Comparison of ENCODE assay signal across 10 cellular contexts in genomic region chr14:104735830-104736642, GRCh38. TPM values are rescaled to one million over a fixed set of nuclear protein-coding genes. Genes with fewer than 3 reads are reported as not detected.
DNase-seq lines count a peak whose midpoint lies in the region; ATAC-seq and TF ChIP-seq lines count a peak whose summit lies in the region.
"Had no signal": no experiment of that assay in that cellular context is flagged by ENCODE, and none has a peak within 500 bp of the region (broad histone marks: within the 10 kb centered on the region; RNA-seq: fewer than 3 reads in every experiment).

No MANE protein-coding gene starts in this region.

- no peaks in the 10 kb centered on the region for H3K4me1 Mint-ChIP-seq in glutamatergic neuron (ENCODE audit: low read depth, unreplicated experiment)

- H3K27me3 ChIP-seq in heart left ventricle, result no peaks in the 10 kb centered on the region
- H3K27me3 ChIP-seq in psoas muscle (ENCODE audit: insufficient read depth in 3 of 3, low read length in 2 of 3), result no peaks in the 10 kb centered on the region

- WGBS in heart left ventricle, 4 donors, result 25 to 34% (median 28%) methylated on average over 18 to 26 of the region's 26 CpGs
- WGBS in psoas muscle, 3 donors, result 15 to 20% (median 15%) methylated on average over 24 to 26 of the region's 26 CpGs

- H3K4me3 ChIP-seq in heart left ventricle (no peak overlapping the region), psoas muscle (peak overlapping the region; percentile 33)

- H3K36me3 ChIP-seq in heart left ventricle, result peaks cover 0 to 27% (median 16%) of the 10 kb centered on the region in 9 donors
- peaks cover 0 to 37% of the 10 kb centered on the region in 2 donors for H3K36me3 ChIP-seq in psoas muscle (ENCODE audit: insufficient read depth in 1 of 2, low read depth in 1 of 2)

- H3K36me3 Mint-ChIP-seq in glutamatergic neuron (ENCODE audit: unreplicated experiment), result no peaks in the 10 kb centered on the region

- intact Hi-C loops in heart left ventricle (cut with DNase I) (no loop called here), psoas muscle (cut with DNase I) (no loop called here)

- ATAC-seq in heart left ventricle (peak; percentile 72 to 84 (median 74)), psoas muscle (peak; percentile 64 to 81 (median 76)), HG03025 (IDR thresholded peaks at IDR 0.05; ENCODE audit: low FRiP score, unreplicated experiment) (no peak)

- TF ChIP-seq CTCF in heart left ventricle (IDR thresholded peaks at IDR 0.05) (no peak), psoas muscle (IDR thresholded peaks at IDR 0.05) (no peak), glutamatergic neuron (IDR thresholded peaks at IDR 0.05; ENCODE audit: partially characterized antibody, unreplicated experiment) (no peak)

- H3K27ac ChIP-seq in heart left ventricle, result peak overlapping the region; percentile 78 to 95 (median 88)
- H3K27ac ChIP-seq in psoas muscle, result peak overlapping the region; percentile 96

- peak in 1 of 2 donors; percentile 52 for TF ChIP-seq POLR2A in heart left ventricle (IDR thresholded peaks at IDR 0.05)

- no peak overlapping the region for H3K4me3 Mint-ChIP-seq in glutamatergic neuron (ENCODE audit: unreplicated experiment)
- H3K4me3 Mint-ChIP-seq: activated CD4-positive, alpha-beta T cell treated with anti-CD3 and anti-CD28 coated beads, Interleukin-2, amount 10 ng/mL, durations not matched to agents 24 days and 14 days had no signal

- H3K27me3 Mint-ChIP-seq in glutamatergic neuron (ENCODE audit: unreplicated experiment), result peaks cover 5% of the 10 kb centered on the region
- H3K27me3 Mint-ChIP-seq: activated CD4-positive, alpha-beta T cell treated with anti-CD3 and anti-CD28 coated beads, Interleukin-2, amount 10 ng/mL, durations not matched to agents 24 days and 14 days had no signal

- no peak overlapping the region for H3K27ac Mint-ChIP-seq in glutamatergic neuron (ENCODE audit: unreplicated experiment)
- H3K27ac Mint-ChIP-seq: activated CD4-positive, alpha-beta T cell treated with anti-CD3 and anti-CD28 coated beads, Interleukin-2, amount 10 ng/mL, durations not matched to agents 24 days and 14 days had no signal

- H3K9me3 Mint-ChIP-seq in glutamatergic neuron (ENCODE audit: unreplicated experiment), result peaks cover 9% of the 10 kb centered on the region
- H3K9me3 Mint-ChIP-seq: activated CD4-positive, alpha-beta T cell treated with anti-CD3 and anti-CD28 coated beads, Interleukin-2, amount 10 ng/mL, durations not matched to agents 24 days and 14 days had no signal

- peak; percentile 29 for DNase-seq in CD1c-positive myeloid dendritic cell (ENCODE audit: extremely low spot score)
- peak; percentile 44 for DNase-seq in astrocyte of the hippocampus (ENCODE audit: low read depth, low spot score)
- DNase-seq in heart left ventricle, result peak; percentile 86 to 96 (median 89)
- DNase-seq in psoas muscle, result peak; percentile 91 to 97
- no peak for DNase-seq in glutamatergic neuron
- no peak for DNase-seq in cerebellar nuclear complex (lab: John Stamatoyannopoulos, UW)
- DNase-seq in RKO (ENCODE audit: low spot score), result no peak
- DNase-seq: activated CD4-positive, alpha-beta T cell treated with anti-CD3 and anti-CD28 coated beads, Interleukin-2, amount 10 ng/mL, durations not matched to agents 24 days and 14 days; NCI-H187 treated with DMSO at 0.1 percent for 48 hours had no signal

- H3K9me3 ChIP-seq in heart left ventricle (no peaks in the 10 kb centered on the region), psoas muscle (no peaks in the 10 kb centered on the region)

- H3K4me1 ChIP-seq in heart left ventricle, result peaks cover 0 to 68% (median 57%) of the 10 kb centered on the region in 12 donors
- H3K4me1 ChIP-seq in psoas muscle, result peaks cover 66% of the 10 kb centered on the region

RNA-seq across cellular contexts. Expression of gene ADSS1, which starts 12.0 kb away (rescaled TPM):
- total RNA-seq in heart left ventricle (100 to 1,000 TPM in 8 of 9 donors, 10 to 100 TPM in 1; 78.9 to 247 (median 160) TPM), psoas muscle (100 to 1,000 TPM; 201 to 359 (median 278) TPM), glutamatergic neuron (ENCODE audit: unreplicated experiment) (45.1 TPM)
- polyA plus RNA-seq in heart left ventricle (100 to 1,000 TPM in 1 of 2 donors, 10 to 100 TPM in 1; 64.7 to 258 TPM), psoas muscle (100 to 1,000 TPM; 187 to 394 (median 300) TPM)

RNA-seq across cellular contexts. Expression of gene SIVA1, which starts 16.9 kb away (rescaled TPM):
- 100 to 1,000 TPM in 2 of 9 donors, 10 to 100 TPM in 7; 41.0 to 203 (median 53.9) TPM for total RNA-seq in heart left ventricle
- polyA plus RNA-seq in heart left ventricle, result 100 to 1,000 TPM; 126 to 191 TPM
- total RNA-seq in psoas muscle, result 100 to 1,000 TPM in 1 of 4 donors, 10 to 100 TPM in 3; 55.8 to 105 (median 84.5) TPM
- 100 to 1,000 TPM; 147 to 233 (median 233) TPM for polyA plus RNA-seq in psoas muscle
- 30.5 TPM for total RNA-seq in glutamatergic neuron (ENCODE audit: unreplicated experiment)

RNA-seq across cellular contexts. Expression of gene INF2, which starts 46.6 kb away (rescaled TPM):
- total RNA-seq in heart left ventricle (10 to 100 TPM; 26.0 to 58.9 (median 28.8) TPM), psoas muscle (10 to 100 TPM; 16.4 to 26.3 (median 23.4) TPM), glutamatergic neuron (ENCODE audit: unreplicated experiment) (11.8 TPM)
- polyA plus RNA-seq in heart left ventricle (10 to 100 TPM; 27.3 to 32.5 TPM), psoas muscle (10 to 100 TPM; 12.0 to 29.1 (median 12.8) TPM)

RNA-seq across cellular contexts. Expression of gene AKT1, which starts 59.5 kb away (rescaled TPM):
- total RNA-seq in heart left ventricle, result 100 to 1,000 TPM; 115 to 173 (median 143) TPM
- 100 to 1,000 TPM; 108 to 129 TPM for polyA plus RNA-seq in heart left ventricle
- 10 to 100 TPM; 54.9 to 79.3 (median 60.0) TPM for total RNA-seq in psoas muscle
- 100 to 1,000 TPM in 1 of 3 donors, 10 to 100 TPM in 2; 51.9 to 102 (median 62.0) TPM for polyA plus RNA-seq in psoas muscle
- total RNA-seq in glutamatergic neuron (ENCODE audit: unreplicated experiment), result 300 TPM

Comparison
In these comparisons a context has a peak if more than half of its experiments do, and no peak if none do; other contexts are left out.
1. DNase-seq: peak in CD1c-positive myeloid dendritic cell (single experiment), astrocyte of the hippocampus (single experiment), heart left ventricle (5 of 5) and psoas muscle (2 of 2); none in glutamatergic neuron (single experiment), cerebellar nuclear complex (0 of 2) and RKO (single experiment).